37 cellular contexts compared by ENCODE assay signal in the genomic region with DNA sequence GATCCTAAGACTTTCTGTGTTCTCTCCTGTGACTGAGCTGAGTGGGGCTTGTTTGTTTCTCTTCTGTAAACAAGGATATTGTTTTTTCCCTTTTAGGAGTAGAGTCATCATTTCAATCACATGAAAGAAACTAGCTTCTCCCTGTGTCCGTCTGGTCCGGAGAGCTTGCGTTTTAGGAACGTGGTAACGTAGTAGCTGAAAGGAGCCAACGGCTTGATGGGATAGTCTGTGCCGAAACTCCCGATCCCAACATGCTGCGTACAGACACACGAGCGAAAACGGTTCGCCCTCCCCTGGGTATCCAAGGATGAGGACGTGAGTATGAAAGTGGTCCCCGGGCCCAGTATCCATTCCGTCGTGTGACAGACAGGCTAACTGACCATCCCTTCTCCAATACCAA.
"Had no signal": no experiment of that assay in that cellular context is flagged by ENCODE, and none has a peak within 500 bp of the region (broad histone marks: within the 10 kb centered on the region; RNA-seq: fewer than 3 reads in every experiment).

No MANE protein-coding gene starts in this region.

- H3K27me3 Mint-ChIP-seq: activated CD4-positive, alpha-beta memory T cell treated with anti-CD3 and anti-CD28 coated beads for 36 hours; activated CD4-positive, alpha-beta T cell treated with anti-CD3 and anti-CD28 coated beads, Interleukin-2, amount 10 ng/mL, durations not matched to agents 24 days and 14 days; activated naive CD8-positive, alpha-beta T cell treated with anti-CD3 and anti-CD28 coated beads for 36 hours; effector memory CD8-positive, alpha-beta T cell; natural killer cell treated with Interleukin-12 subunit alpha and Interleukin-12 subunit beta and Interleukin-15 and Interleukin-18, amount 100 ng/mL, for 72 hours had no signal

- H3K9me3 Mint-ChIP-seq: activated CD4-positive, alpha-beta memory T cell treated with anti-CD3 and anti-CD28 coated beads for 36 hours; activated CD4-positive, alpha-beta T cell treated with anti-CD3 and anti-CD28 coated beads, Interleukin-2, amount 10 ng/mL, durations not matched to agents 24 days and 14 days; activated naive CD4-positive, alpha-beta T cell treated with anti-CD3 and anti-CD28 coated beads for 36 hours; activated naive CD8-positive, alpha-beta T cell treated with anti-CD3 and anti-CD28 coated beads for 36 hours; activated T-helper 1 cell treated with anti-CD3 and anti-CD28 coated beads, Interleukin-12 subunit alpha, Interleukin-12 subunit beta, Interleukin-2, Interleukin-4 antibody, amounts not matched to agents 30 ng/mL and 10 ng/mL and 1 ng/mL, durations not matched to agents 14 hours and 24 hours and 36 hours; effector memory CD8-positive, alpha-beta T cell; natural killer cell treated with Interleukin-12 subunit alpha and Interleukin-12 subunit beta and Interleukin-15 and Interleukin-18, amount 100 ng/mL, for 72 hours; T-helper 1 cell treated with Interleukin-12 subunit alpha and Interleukin-12 subunit beta and Interleukin-4 antibody, amounts not matched to agents 30 μg/mL and 1 μg/mL, for 36 hours had no signal

- H3K4me3 Mint-ChIP-seq: activated CD4-positive, alpha-beta memory T cell treated with anti-CD3 and anti-CD28 coated beads for 36 hours; activated CD4-positive, alpha-beta T cell treated with anti-CD3 and anti-CD28 coated beads, Interleukin-2, amount 10 ng/mL, durations not matched to agents 24 days and 14 days; activated naive CD4-positive, alpha-beta T cell treated with anti-CD3 and anti-CD28 coated beads for 36 hours; activated naive CD8-positive, alpha-beta T cell treated with anti-CD3 and anti-CD28 coated beads for 36 hours; activated T-helper 1 cell treated with anti-CD3 and anti-CD28 coated beads, Interleukin-12 subunit alpha, Interleukin-12 subunit beta, Interleukin-2, Interleukin-4 antibody, amounts not matched to agents 30 ng/mL and 10 ng/mL and 1 ng/mL, durations not matched to agents 14 hours and 24 hours and 36 hours; effector memory CD8-positive, alpha-beta T cell; natural killer cell treated with Interleukin-12 subunit alpha and Interleukin-12 subunit beta and Interleukin-15 and Interleukin-18, amount 100 ng/mL, for 72 hours; T-helper 1 cell treated with Interleukin-12 subunit alpha and Interleukin-12 subunit beta and Interleukin-4 antibody, amounts not matched to agents 30 μg/mL and 1 μg/mL, for 36 hours had no signal

- H3K27ac Mint-ChIP-seq: activated CD4-positive, alpha-beta memory T cell treated with anti-CD3 and anti-CD28 coated beads for 36 hours; activated CD4-positive, alpha-beta T cell treated with anti-CD3 and anti-CD28 coated beads, Interleukin-2, amount 10 ng/mL, durations not matched to agents 24 days and 14 days; activated naive CD4-positive, alpha-beta T cell treated with anti-CD3 and anti-CD28 coated beads for 36 hours; activated naive CD8-positive, alpha-beta T cell treated with anti-CD3 and anti-CD28 coated beads for 36 hours; activated T-helper 1 cell treated with anti-CD3 and anti-CD28 coated beads, Interleukin-12 subunit alpha, Interleukin-12 subunit beta, Interleukin-2, Interleukin-4 antibody, amounts not matched to agents 30 ng/mL and 10 ng/mL and 1 ng/mL, durations not matched to agents 14 hours and 24 hours and 36 hours; effector memory CD8-positive, alpha-beta T cell; natural killer cell treated with Interleukin-12 subunit alpha and Interleukin-12 subunit beta and Interleukin-15 and Interleukin-18, amount 100 ng/mL, for 72 hours; T-helper 1 cell treated with Interleukin-12 subunit alpha and Interleukin-12 subunit beta and Interleukin-4 antibody, amounts not matched to agents 30 μg/mL and 1 μg/mL, for 36 hours had no signal

- H3K27me3 ChIP-seq: adrenal gland, body of pancreas, cardiac muscle cell, colonic mucosa, dorsolateral prefrontal cortex, esophagus muscularis mucosa, foreskin keratinocyte, hepatocyte, ovary, sigmoid colon, tibial nerve had no signal

- DNase-seq: activated CD4-positive, alpha-beta memory T cell treated with anti-CD3 and anti-CD28 coated beads for 36 hours; activated CD4-positive, alpha-beta T cell treated with anti-CD3 and anti-CD28 coated beads, Interleukin-2, amount 10 ng/mL, durations not matched to agents 24 days and 14 days; activated CD8-positive, alpha-beta memory T cell treated with anti-CD3 and anti-CD28 coated beads, Interleukin-2, amount 50 U/mL, for 4 hours; activated effector memory CD4-positive, alpha-beta T cell treated with anti-CD3 and anti-CD28 coated beads, Interleukin-2, amount 50 U/mL, for 16 hours; activated naive CD4-positive, alpha-beta T cell treated with anti-CD3 and anti-CD28 coated beads for 36 hours; activated naive CD8-positive, alpha-beta T cell treated with anti-CD3 and anti-CD28 coated beads for 36 hours; activated T-cell treated with anti-CD3 and anti-CD28 coated beads, Interleukin-2, amount 50 U/mL, for 1 hour; adrenal gland; aorta; body of pancreas; cerebellar nuclear complex; colonic mucosa; effector memory CD8-positive, alpha-beta T cell; foreskin keratinocyte; islet precursor cell; left ventricle myocardium inferior; mucosa of descending colon; ovary; retina; sigmoid colon; stimulated activated CD4-positive, alpha-beta T cell treated with anti-CD3 and anti-CD28 coated beads, Interleukin-15, amount 100 ng/mL, for 24 hours; stimulated activated CD4-positive, alpha-beta T cell treated with anti-CD3 and anti-CD28 coated beads, Interleukin-2, amount 100 ng/mL, for 24 hours; stimulated activated naive CD4-positive, alpha-beta T cell; T-helper 9 cell; WERI-Rb-1 had no signal

- ATAC-seq: activated CD4-positive, CD25-positive, alpha-beta regulatory T cell treated with anti-CD3 and anti-CD28 coated beads, Interleukin-2, amount 50 U/mL, for 24 hours; body of pancreas; effector memory CD8-positive, alpha-beta T cell; foreskin keratinocyte; mucosa of descending colon; natural killer cell treated with Interleukin-12 subunit alpha and Interleukin-12 subunit beta and Interleukin-15 and Interleukin-18, amount 100 ng/mL, for 72 hours had no signal

- H3K9me3 ChIP-seq: adrenal gland, body of pancreas, colonic mucosa, esophagus muscularis mucosa, left ventricle myocardium inferior, mucosa of descending colon, ovary, prostate gland, sigmoid colon, tibial nerve had no signal

- H3K27ac ChIP-seq: adrenal gland, body of pancreas, cardiac muscle cell, colonic mucosa, esophagus muscularis mucosa, foreskin keratinocyte, hepatocyte, left ventricle myocardium inferior, ovary, prostate gland, sigmoid colon, tibial nerve, WERI-Rb-1 had no signal

- H2AFZ ChIP-seq: hepatocyte had no signal

- H3K4me1 ChIP-seq: adrenal gland, body of pancreas, colonic mucosa, foreskin keratinocyte, prostate gland, sigmoid colon, tibial nerve had no signal

- H3K4me3 ChIP-seq: adrenal gland, body of pancreas, cardiac muscle cell, colonic mucosa, dorsolateral prefrontal cortex, esophagus muscularis mucosa, hepatocyte, left ventricle myocardium inferior, lung, mucosa of descending colon, ovary, prostate gland, sigmoid colon, smooth muscle cell, tibial nerve had no signal

- H3K79me2 ChIP-seq: hepatocyte had no signal

- H3K4me2 ChIP-seq: hepatocyte, smooth muscle cell had no signal

- H3K36me3 ChIP-seq: ovary, prostate gland had no signal
